Comparison of ENCODE assay signal across 8 cellular contexts in genomic region chr1:174874337-174875053, GRCh38.
DNase-seq lines count a peak whose midpoint lies in the region; ATAC-seq, FAIRE-seq and TF ChIP-seq lines count a peak whose summit lies in the region.

No MANE protein-coding gene starts in this region.

- no peaks in the 10 kb centered on the region for H3K27me3 ChIP-seq in CD8-positive, alpha-beta T cell (ENCODE audit: insufficient read depth, low read length)
- H3K27me3 ChIP-seq in GM12878 (replicated peaks in 1 of 2; ENCODE audit: control insufficient read depth in 2 of 2, insufficient read depth in 2 of 2, low read length in 1 of 2) (no peaks in the 10 kb centered on the region), aorta (ENCODE audit: control insufficient read depth in 1 of 2, insufficient read depth in 2 of 2, low read length in 1 of 2) (no peaks in the 10 kb centered on the region)

- TF ChIP-seq RAD21 in GM12878 (IDR thresholded peaks at IDR 0.05; ENCODE audit: insufficient read depth, low read depth, low read length) = no peak

- H3K4me1 ChIP-seq in CD8-positive, alpha-beta T cell (ENCODE audit: insufficient read depth, low read length) = no peaks in the 10 kb centered on the region
- H3K4me1 ChIP-seq in GM12878 (ENCODE audit: control insufficient read depth, insufficient read depth, low read length) (peaks cover 25% of the 10 kb centered on the region), aorta (ENCODE audit: control insufficient read depth in 1 of 2, insufficient read depth in 2 of 2, low read length in 2 of 2) (no peaks in the 10 kb centered on the region)

- no peak overlapping the region for H3K27ac Mint-ChIP-seq in CD8-positive, alpha-beta T cell
- H3K27ac Mint-ChIP-seq in nephron progenitor cell = no peak overlapping the region

- no peak overlapping the region for H3K4me3 ChIP-seq in CD8-positive, alpha-beta T cell (ENCODE audit: low read depth, low read length)
- H3K4me3 ChIP-seq in GM12878 (peak overlapping the region; percentile 54; the same call in 1 of the 2 replicates), aorta (ENCODE audit: low read length in 2 of 2) (no peak overlapping the region)

- no peaks in the 10 kb centered on the region for H3K36me3 Mint-ChIP-seq in CD8-positive, alpha-beta T cell
- no peaks in the 10 kb centered on the region for H3K36me3 Mint-ChIP-seq in nephron progenitor cell (ENCODE audit: low read depth)

- SMC1A ChIA-PET in GM12878 (lab: Charles Lee; ENCODE audit: uncharacterized antibody, unreplicated experiment) = interaction anchor here (0.7 to 2.1 kb wide), 23 partner anchors 11 to 130 kb away, joined by 3 to 9 read pairs (median 4); partner anchors contain the start of gene CACYBP

- CTCF ChIA-PET in CD8-positive, alpha-beta T cell (lab: Charles Lee) = interaction anchor here (1.6 kb wide), 1 partner anchor 124 kb away, joined by 3 read pairs; no protein-coding TSS in a partner anchor
- CTCF ChIA-PET in GM12878 (lab: Yijun Ruan, JAX) = interaction anchor here (1.0 to 4.2 kb wide), 10 partner anchors 11 to 125 kb away, joined by 3 to 19 read pairs (median 4); no protein-coding TSS in a partner anchor

- H3K4me2 ChIP-seq in GM12878 (ENCODE audit: control insufficient read depth, insufficient read depth) = peak overlapping the region; percentile 92

- peak overlapping the region; percentile 53 for H3K4me3 Mint-ChIP-seq in CD8-positive, alpha-beta T cell
- peak overlapping the region; percentile 72 for H3K4me3 Mint-ChIP-seq in nephron progenitor cell

- H3K9ac ChIP-seq in GM12878 (ENCODE audit: control insufficient read depth, insufficient read depth, low read length) = peak overlapping the region; percentile 36; the same call in 1 of the 2 replicates

- no peaks in the 10 kb centered on the region for H3K9me3 ChIP-seq in CD8-positive, alpha-beta T cell (ENCODE audit: low read length)
- H3K9me3 ChIP-seq in GM12878 (replicated peaks; ENCODE audit: control insufficient read depth, insufficient read depth, low read length) (no peaks in the 10 kb centered on the region; the same call in 2 of the 3 replicates), aorta (ENCODE audit: control insufficient read depth, low read length) (no peaks in the 10 kb centered on the region)

- H3K36me3 ChIP-seq in CD8-positive, alpha-beta T cell (ENCODE audit: insufficient read depth, low read length) = no peaks in the 10 kb centered on the region
- H3K36me3 ChIP-seq in GM12878 (ENCODE audit: control insufficient read depth in 2 of 2, insufficient read depth in 2 of 2, low read length in 1 of 2) = no peaks in the 10 kb centered on the region
- H3K36me3 ChIP-seq in aorta (ENCODE audit: control insufficient read depth in 1 of 2, insufficient read depth in 2 of 2, low read length in 1 of 2) = no peaks in the 10 kb centered on the region

- RAD21 ChIA-PET in GM12878 (lab: Charles Lee; ENCODE audit: unreplicated experiment) = interaction anchor here (0.6 to 4.4 kb wide), 14 partner anchors 8 to 251 kb away, joined by 3 to 31 read pairs (median 4); partner anchors contain the start of gene MRPS14

- no peak for ATAC-seq in CD8-positive, alpha-beta T cell
- ATAC-seq in GM18909 (IDR thresholded peaks at IDR 0.05; ENCODE audit: poor library complexity, unreplicated experiment) (peak; percentile 58), HG03432 (IDR thresholded peaks at IDR 0.05; ENCODE audit: unreplicated experiment) (peak; percentile 67), GM12878 (peak; percentile 83), aorta (ENCODE audit: low FRiP score) (no peak)

- intact Hi-C loops in CD8-positive, alpha-beta T cell (cut with DNase I, micrococcal nuclease) = no loop called here
- intact Hi-C loops in GM12878 (cut with micrococcal nuclease; ENCODE audit: unreplicated experiment) = loop anchor here (2.0 kb wide), 1 partner anchor 88 kb away; no protein-coding TSS in a partner anchor
- intact Hi-C loops in aorta (cut with DNase I) = no loop called here

- no peaks in the 10 kb centered on the region for H3K27me3 Mint-ChIP-seq in CD8-positive, alpha-beta T cell (ENCODE audit: low read depth)
- peaks cover 17% of the 10 kb centered on the region for H3K27me3 Mint-ChIP-seq in nephron progenitor cell (ENCODE audit: low read depth, poor library complexity)

- H2AFZ ChIP-seq in GM12878 (ENCODE audit: control insufficient read depth, low read depth, low read length) = no peak overlapping the region

- 6% methylated on average over 11 of the region's 11 CpGs for WGBS in GM12878 (ENCODE audit: insufficient coverage, insufficient replicate concordance, low lambda C conversion rate, missing lambda C conversion rate)
- WGBS in aorta, 2 donors = 50 to 57% methylated on average over 11 of the region's 11 CpGs

- TSS peak; percentile 61 for BruUV-seq in GM12878 (replicated peaks; lab: Mats Ljungman, UMichigan)

- no peak for TF ChIP-seq POLR2A in GM12878 (IDR thresholded peaks at IDR 0.05; ENCODE audit: low read depth, low read length)

- H3K27ac ChIP-seq in CD8-positive, alpha-beta T cell (ENCODE audit: low read depth, low read length) = no peak overlapping the region
- H3K27ac ChIP-seq in GM12878 (ENCODE audit: control insufficient read depth, insufficient read depth) (peak overlapping the region; percentile 47), aorta (ENCODE audit: low read depth in 1 of 2, low read length in 2 of 2) (no peak overlapping the region)

- POLR2A ChIA-PET in CD8-positive, alpha-beta T cell (lab: Charles Lee) = interaction anchor here (0.8 kb wide), 1 partner anchor 95 kb away, joined by 3 read pairs; no protein-coding TSS in a partner anchor
- POLR2A ChIA-PET in GM12878 (lab: Charles Lee) = interaction anchor here (0.6 to 1.5 kb wide), 8 partner anchors 39 to 502 kb away, joined by 3 to 14 read pairs (median 5); partner anchors contain the start of gene MRPS14

- H4K20me1 ChIP-seq in GM12878 (ENCODE audit: control insufficient read depth, insufficient read depth) = no peaks in the 10 kb centered on the region

- no peak for TF ChIP-seq CTCF in CD8-positive, alpha-beta T cell (IDR thresholded peaks at IDR 0.05)
- no peak for TF ChIP-seq CTCF in GM12878 (IDR thresholded peaks at IDR 0.05 in 2 of 3, conservative IDR thresholded peaks at IDR 0.05 in 1 of 3; ENCODE audit: control insufficient read depth in 2 of 3, extremely low read depth in 1 of 3, insufficient read depth in 1 of 3, low read depth in 3 of 3, low read length in 3 of 3)
- TF ChIP-seq CTCF in nephron progenitor cell (IDR thresholded peaks at IDR 0.05) = no peak

- in situ Hi-C loops in GM12878 (cut with MboI) = no loop called here

- H3K79me2 ChIP-seq in GM12878 (ENCODE audit: control insufficient read depth, insufficient read depth, low read length) = no peaks in the 10 kb centered on the region

- no peaks in the 10 kb centered on the region for H3K9me3 Mint-ChIP-seq in CD8-positive, alpha-beta T cell
- H3K9me3 Mint-ChIP-seq in nephron progenitor cell = no peaks in the 10 kb centered on the region

- peak; percentile 27 for FAIRE-seq in GM12878 (lab: Jason Lieb, UNC)

- peaks cover 15% of the 10 kb centered on the region for H3K4me1 Mint-ChIP-seq in CD8-positive, alpha-beta T cell (ENCODE audit: low read depth)
- peaks cover 15% of the 10 kb centered on the region for H3K4me1 Mint-ChIP-seq in nephron progenitor cell

- TF ChIP-seq EP300 in GM12878 (IDR thresholded peaks at IDR 0.05; ENCODE audit: borderline replicate concordance in 1 of 2, control insufficient read depth in 1 of 2, low read depth in 2 of 2, low read length in 2 of 2) = no peak

- DNase-seq in CD8-positive, alpha-beta T cell = no peak
- DNase-seq in GM12878 (ENCODE audit: low read depth, low spot score) (peak; percentile 40), nephron progenitor cell (no peak), aorta (no peak), EL (no peak)
- DNase-seq in activated CD4-positive, alpha-beta T cell treated with anti-CD3 and anti-CD28 coated beads for 1 hour = no peak

TF ChIP-seq in GM12878, 131 proteins besides CTCF, POLR2A, EP300 and RAD21 (continues in another document):
- TF ChIP-seq RUNX3 (IDR thresholded peaks at IDR 0.05; ENCODE audit: low read length) = peak; percentile 39; the same call in 1 of the 2 replicates
- TF ChIP-seq, protein P1, sequence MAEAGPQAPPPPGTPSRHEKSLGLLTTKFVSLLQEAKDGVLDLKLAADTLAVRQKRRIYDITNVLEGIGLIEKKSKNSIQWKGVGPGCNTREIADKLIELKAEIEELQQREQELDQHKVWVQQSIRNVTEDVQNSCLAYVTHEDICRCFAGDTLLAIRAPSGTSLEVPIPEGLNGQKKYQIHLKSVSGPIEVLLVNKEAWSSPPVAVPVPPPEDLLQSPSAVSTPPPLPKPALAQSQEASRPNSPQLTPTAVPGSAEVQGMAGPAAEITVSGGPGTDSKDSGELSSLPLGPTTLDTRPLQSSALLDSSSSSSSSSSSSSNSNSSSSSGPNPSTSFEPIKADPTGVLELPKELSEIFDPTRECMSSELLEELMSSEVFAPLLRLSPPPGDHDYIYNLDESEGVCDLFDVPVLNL (IDR thresholded peaks at IDR 0.05; ENCODE audit: low read depth, low read length) = no peak
- no peak for TF ChIP-seq SUZ12 (IDR thresholded peaks at IDR 0.05; ENCODE audit: unreplicated experiment)
- 0 out of 2 replicates have a peak, but pooled peaks have one; percentile 21 for TF ChIP-seq FOXM1 (IDR thresholded peaks at IDR 0.05; ENCODE audit: low read depth, low read length)
- no peak for TF ChIP-seq NRF1 (conservative IDR thresholded peaks at IDR 0.05; ENCODE audit: low read depth, low read length)
- TF ChIP-seq EZH2 (IDR thresholded peaks at IDR 0.05; ENCODE audit: borderline replicate concordance, control insufficient read depth, low read depth, low read length) = no peak
- no peak for TF ChIP-seq PAX5 (IDR thresholded peaks at IDR 0.05; ENCODE audit: borderline replicate concordance, low read depth, low read length)
- TF ChIP-seq, protein P2, sequence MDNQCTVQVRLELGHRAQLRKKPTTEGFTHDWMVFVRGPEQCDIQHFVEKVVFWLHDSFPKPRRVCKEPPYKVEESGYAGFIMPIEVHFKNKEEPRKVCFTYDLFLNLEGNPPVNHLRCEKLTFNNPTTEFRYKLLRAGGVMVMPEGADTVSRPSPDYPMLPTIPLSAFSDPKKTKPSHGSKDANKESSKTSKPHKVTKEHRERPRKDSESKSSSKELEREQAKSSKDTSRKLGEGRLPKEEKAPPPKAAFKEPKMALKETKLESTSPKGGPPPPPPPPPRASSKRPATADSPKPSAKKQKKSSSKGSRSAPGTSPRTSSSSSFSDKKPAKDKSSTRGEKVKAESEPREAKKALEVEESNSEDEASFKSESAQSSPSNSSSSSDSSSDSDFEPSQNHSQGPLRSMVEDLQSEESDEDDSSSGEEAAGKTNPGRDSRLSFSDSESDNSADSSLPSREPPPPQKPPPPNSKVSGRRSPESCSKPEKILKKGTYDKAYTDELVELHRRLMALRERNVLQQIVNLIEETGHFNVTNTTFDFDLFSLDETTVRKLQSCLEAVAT (IDR thresholded peaks at IDR 0.05) = no peak
- TF ChIP-seq CREM (IDR thresholded peaks at IDR 0.05; ENCODE audit: low read depth) = no peak
- no peak for TF ChIP-seq HCFC1 (IDR thresholded peaks at IDR 0.05; ENCODE audit: low read length)

Comparison
In these comparisons a context has a peak if more than half of its experiments do, and no peak if none do; other contexts are left out.
1. ATAC-seq: peak in GM18909 (single experiment), HG03432 (single experiment) and GM12878 (single experiment); none in CD8-positive, alpha-beta T cell (single experiment) and aorta (single experiment).